Comparison of ENCODE assay signal across 8 cellular contexts in genomic region chr19:48899781-48900476, GRCh38. TPM values are rescaled to one million over a fixed set of nuclear protein-coding genes. Genes with fewer than 3 reads are reported as not detected.
DNase-seq lines count a peak whose midpoint lies in the region; ATAC-seq and TF ChIP-seq lines count a peak whose summit lies in the region.

Gene NUCB1 (plus strand): TSS chr19:48900312. CDS start chr19:48900797, 485 bp downstream.

- intact Hi-C loops in mammary epithelial cell (cut with micrococcal nuclease) = loop anchor here (1.0 to 2.0 kb wide), 6 partner anchors 19 to 185 kb away; partner anchors contain the start of genes BAX, FTL and SNRNP70

- H3K27ac ChIP-seq in WERI-Rb-1 (peak within 1 kb of the TSS; percentile 96), mammary epithelial cell (ENCODE audit: insufficient read depth, low read depth, low read length) (peak within 1 kb of the TSS; percentile 82), iPS-20b (ENCODE audit: low read length) (no peak within 1 kb of the TSS), skin epidermis (peak within 1 kb of the TSS; percentile 60 to 97 (median 90))

- TF ChIP-seq CTCF in WERI-Rb-1 (IDR thresholded peaks at IDR 0.05; ENCODE audit: low read depth, low read length) (no peak; the same call in 1 of the 2 replicates), mammary epithelial cell (conservative IDR thresholded peaks at IDR 0.05 in 1 of 2, IDR thresholded peaks at IDR 0.05 in 1 of 2; ENCODE audit: extremely low read depth in 1 of 2, insufficient read depth in 1 of 2, low read depth in 1 of 2, low read length in 2 of 2) (peak in 1 of 2 donors; percentile 48)

- no peaks in the 10 kb centered on the region for H3K9me3 ChIP-seq in WERI-Rb-1 (ENCODE audit: severe bottlenecking)
- no peaks in the 10 kb centered on the region for H3K9me3 ChIP-seq in mammary epithelial cell (replicated peaks; ENCODE audit: insufficient read depth, low read length)
- H3K9me3 ChIP-seq in iPS-20b (ENCODE audit: insufficient read depth, low read depth, low read length) = no peaks in the 10 kb centered on the region

- peaks cover 17% of the 10 kb centered on the region for H3K79me2 ChIP-seq in mammary epithelial cell (ENCODE audit: insufficient read depth, low read length)

- no peaks in the 10 kb centered on the region for H3K27me3 ChIP-seq in WERI-Rb-1 (ENCODE audit: insufficient read depth, low read depth, severe bottlenecking)
- H3K27me3 ChIP-seq in mammary epithelial cell (ENCODE audit: insufficient read depth, low read length) = peaks cover 3% of the 10 kb centered on the region
- no peaks in the 10 kb centered on the region for H3K27me3 ChIP-seq in iPS-20b (ENCODE audit: insufficient read depth, low read length)

- H4K20me1 ChIP-seq in mammary epithelial cell (ENCODE audit: insufficient read depth, low read length) = no peaks in the 10 kb centered on the region

- dilution Hi-C loops in mammary epithelial cell (cut with HindIII; ENCODE audit: low sequenced_read_pairs) = loop anchor here (5.0 kb wide), 2 partner anchors 48 to 67 kb away; partner anchors contain the start of gene FTL

- 8% methylated on average over 23 of the region's 34 CpGs for WGBS in mammary epithelial cell (ENCODE audit: low coverage, missing lambda C conversion rate)

- H3K4me1 ChIP-seq in mammary epithelial cell (ENCODE audit: insufficient read depth, low read length) (peaks cover 3% of the 10 kb centered on the region), iPS-20b (ENCODE audit: insufficient read depth, low read length) (no peaks in the 10 kb centered on the region)

- peak within 1 kb of the TSS; percentile 99 for H3K4me2 ChIP-seq in mammary epithelial cell (ENCODE audit: insufficient read depth, low read depth, low read length)

- peak; percentile 91 for DNase-seq in A172 (ENCODE audit: low spot score)
- peak; percentile 97 for DNase-seq in NCI-H2227 (lab: John Stamatoyannopoulos, UW; ENCODE audit: unreplicated experiment)
- peak; percentile 99 for DNase-seq in WERI-Rb-1
- peak; percentile 98 for DNase-seq in mammary epithelial cell

- H3K36me3 ChIP-seq in WERI-Rb-1 (peaks cover 10% of the 10 kb centered on the region), mammary epithelial cell (ENCODE audit: insufficient read depth, low read length) (no peaks in the 10 kb centered on the region), iPS-20b (ENCODE audit: insufficient read depth, low read depth, low read length) (peaks cover 14% of the 10 kb centered on the region)

- peak within 1 kb of the TSS; percentile 90 for H2AFZ ChIP-seq in mammary epithelial cell (ENCODE audit: low read depth, low read length)

- H3K9ac ChIP-seq in mammary epithelial cell (ENCODE audit: insufficient read depth, low read length) = peak within 1 kb of the TSS; percentile 90
- peak within 1 kb of the TSS; percentile 86 for H3K9ac ChIP-seq in iPS-20b (ENCODE audit: low read depth, low read length)

- BruUV-seq in mammary epithelial cell (replicated peaks; lab: Mats Ljungman, UMichigan) = TSS peak; percentile 89

- CTCF ChIA-PET in mammary epithelial cell (lab: Charles Lee; ENCODE audit: low non-redundant PET) = no interaction called here

- in situ Hi-C loops in mammary epithelial cell (cut with MboI; ENCODE audit: low sequenced_read_pairs in 2 of 2) = no loop called here

- peak within 1 kb of the TSS; percentile 81 for H3K4me3 ChIP-seq in WERI-Rb-1 (ENCODE audit: low read depth, low read length)
- peak within 1 kb of the TSS; percentile 79 to 90 (median 83) for H3K4me3 ChIP-seq in mammary epithelial cell (replicated peaks in 1 of 3; ENCODE audit: insufficient read depth in 1 of 3, low read depth in 2 of 3, low read length in 3 of 3)
- H3K4me3 ChIP-seq in iPS-20b (ENCODE audit: low read length) = peak within 1 kb of the TSS; percentile 85
- peak within 1 kb of the TSS; percentile 72 to 98 (median 78) for H3K4me3 ChIP-seq in skin epidermis

- peak; percentile 64 for ATAC-seq in GM18861 (IDR thresholded peaks at IDR 0.05; ENCODE audit: unreplicated experiment)
- peak; percentile 78 for ATAC-seq in HG03103 (IDR thresholded peaks at IDR 0.05; ENCODE audit: low read depth, unreplicated experiment)

RNA-seq across cellular contexts. Expression of gene NUCB1, which starts in this region (rescaled TPM):
- total RNA-seq in A172 (2014; rRNA removed; shearing (Covaris generic)) = 91.4 and 104 TPM in 2 replicates
- 100 to 1,000 TPM; 132 to 133 TPM for total RNA-seq in mammary epithelial cell
- 73.7 TPM for polyA plus RNA-seq in mammary epithelial cell
- polyA minus RNA-seq in mammary epithelial cell = 61.7 TPM
